In the genomic region with DNA sequence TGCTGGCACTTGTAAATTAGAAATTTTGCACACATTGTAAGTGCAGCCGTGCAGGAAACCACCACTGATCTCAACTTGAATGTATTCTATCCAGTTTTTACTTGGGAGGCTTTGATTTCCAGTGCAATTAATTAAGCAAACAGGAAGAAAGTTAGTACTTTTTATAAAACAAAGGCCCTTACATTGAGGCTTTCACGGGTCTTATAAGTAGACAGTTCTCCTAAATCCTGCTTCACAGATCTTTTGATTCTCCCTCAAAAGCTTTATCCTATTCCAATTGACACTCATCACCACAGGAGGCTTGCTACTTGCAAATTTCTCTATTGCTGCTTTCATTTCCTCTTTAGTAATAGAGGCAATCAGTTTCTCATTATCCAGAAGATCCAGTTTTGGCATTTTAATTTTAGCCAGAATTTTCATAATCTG, we compare ENCODE assay signal across 18 cellular contexts.
DNase-seq lines count a peak whose midpoint lies in the region; ATAC-seq lines count a peak whose summit lies in the region.
"Had no signal": no experiment of that assay in that cellular context is flagged by ENCODE, and none has a peak within 500 bp of the region (broad histone marks: within the 10 kb centered on the region; RNA-seq: fewer than 3 reads in every experiment).

No MANE protein-coding gene starts in this region.

- DNase-seq in NOMO-1 treated with DMSO at 0.1 percent for 48 hours (lab: John Stamatoyannopoulos, UW; ENCODE audit: unreplicated experiment) (peak; percentile 14), NOMO-1 (lab: John Stamatoyannopoulos, UW; ENCODE audit: unreplicated experiment in 2 of 2) (no peak), superior temporal gyrus (ENCODE audit: extremely low spot score) (peak; percentile 24), kidney tubule cell (ENCODE audit: low spot score) (no peak), HT-29 (ENCODE audit: low spot score) (no peak), NCI-H2196 (lab: John Stamatoyannopoulos, UW; ENCODE audit: unreplicated experiment) (no peak)
- DNase-seq: 8988T; activated CD4-positive, alpha-beta T cell treated with anti-CD3 and anti-CD28 coated beads, Interleukin-2, amount 50 U/mL, for 4 hours; activated T-cell treated with anti-CD3 and anti-CD28 coated beads, Interleukin-2, amount 50 U/mL, for 1 hour; Calu3; NCI-H1694 treated with DMSO at 0.1 percent for 48 hours; SHP77; stimulated activated naive CD4-positive, alpha-beta T cell treated with Interleukin-2 at 50 U/mL for 16 hours; T-helper 1 cell; trophoblast cell had no signal

- peak; percentile 63 for ATAC-seq in GM21786 (IDR thresholded peaks at IDR 0.05; ENCODE audit: unreplicated experiment)
- ATAC-seq in HG03354 (IDR thresholded peaks at IDR 0.05; ENCODE audit: poor library complexity, severe bottlenecking, unreplicated experiment) = peak; percentile 55
- ATAC-seq: sciatic nerve had no signal

Comparison
In these comparisons a context has a peak if more than half of its experiments do, and no peak if none do; other contexts are left out.
1. DNase-seq: peak in NOMO-1 treated with DMSO at 0.1 percent for 48 hours (single experiment) and superior temporal gyrus (single experiment); none in NOMO-1 (0 of 2), kidney tubule cell (single experiment), HT-29 (single experiment) and NCI-H2196 (single experiment).